ENCODE assay signal across 18 cellular contexts in the genomic region with DNA sequence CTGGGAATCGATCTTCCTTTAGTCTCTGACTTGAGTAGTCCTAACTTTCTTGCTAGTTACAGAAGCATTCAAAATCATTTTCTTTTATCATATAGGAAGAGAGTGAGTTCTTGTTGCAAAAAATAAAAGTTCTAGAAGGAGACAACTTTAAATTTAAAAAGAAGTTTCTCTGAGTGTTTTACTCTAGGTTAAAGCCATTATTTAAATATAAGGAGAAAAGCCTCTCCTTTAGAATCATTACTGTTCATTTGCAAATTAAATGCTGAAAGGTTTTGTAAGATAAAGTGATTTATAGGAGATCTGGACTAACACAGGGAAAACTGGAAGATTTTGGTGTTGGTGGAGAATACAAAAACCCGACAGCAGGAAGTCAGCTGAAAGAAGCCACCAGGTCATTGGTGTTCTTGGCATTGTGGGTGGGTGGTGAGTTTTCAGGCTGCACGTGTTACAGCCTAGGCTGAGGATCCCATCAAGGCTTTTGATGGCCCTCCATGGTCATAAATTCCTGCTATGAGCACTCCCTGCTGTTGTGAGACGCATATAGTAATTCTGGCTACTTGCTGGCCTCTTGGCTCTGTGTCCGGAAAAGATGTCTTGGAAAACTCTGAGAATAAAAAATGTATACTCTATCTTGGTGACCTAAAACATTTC.
DNase-seq lines count a peak whose midpoint lies in the region; ATAC-seq and TF ChIP-seq lines count a peak whose summit lies in the region.
"Had no signal": no experiment of that assay in that cellular context is flagged by ENCODE, and none has a peak within 500 bp of the region (broad histone marks: within the 10 kb centered on the region; RNA-seq: fewer than 3 reads in every experiment).

No MANE protein-coding gene starts in this region.

- peak overlapping the region; percentile 90 for H2BK12ac ChIP-seq in trophoblast cell (ENCODE audit: low read length)

- H2AK5ac ChIP-seq in trophoblast cell (ENCODE audit: low read length), result no peak overlapping the region

- H4K8ac ChIP-seq in trophoblast cell (ENCODE audit: low read depth, low read length), result peak overlapping the region; percentile 50

- H3K18ac ChIP-seq in trophoblast cell (ENCODE audit: low read length), result no peak overlapping the region

- H3K36me3 ChIP-seq in SJSA1, result no peaks in the 10 kb centered on the region
- H3K36me3 ChIP-seq in right atrium auricular region, result no peaks in the 10 kb centered on the region
- peaks cover 2 to 4% of the 10 kb centered on the region in 2 experiments for H3K36me3 ChIP-seq in trophoblast cell (ENCODE audit: control insufficient read depth in 1 of 2, insufficient read depth in 2 of 2, low read length in 2 of 2)

- POLR2A ChIA-PET in AG04450 (lab: Yijun Ruan, JAX), result interaction anchor here (3.3 kb wide), 1 partner anchor 13 kb away, joined by 34 read pairs; no protein-coding TSS in a partner anchor

- peak overlapping the region; percentile 26 for H2AFZ ChIP-seq in trophoblast cell (ENCODE audit: insufficient read depth, low read length, poor library complexity)

- H3K4me2 ChIP-seq in trophoblast cell (ENCODE audit: low read length), result no peak overlapping the region

- ATAC-seq in GM19463 (IDR thresholded peaks at IDR 0.05; ENCODE audit: unreplicated experiment), result no peak
- ATAC-seq: activated T-cell treated with anti-CD3 and anti-CD28 coated beads, Interleukin-2, amount 50 U/mL, for 4 hours; CD8-positive, alpha-beta T cell; stimulated activated naive CD8-positive, alpha-beta T cell treated with anti-CD3 and anti-CD28 coated beads, Interleukin-15, Interleukin-2, amounts not matched to agents 100 U/mL and 50 U/mL, for 24 hours had no signal

- H3K79me1 ChIP-seq in trophoblast cell (ENCODE audit: low read length), result peaks cover 4% of the 10 kb centered on the region

- H2BK120ac ChIP-seq in trophoblast cell (ENCODE audit: insufficient read depth, low read length, poor library complexity), result peak overlapping the region; percentile 90

- no peak overlapping the region for H3K23ac ChIP-seq in trophoblast cell (ENCODE audit: low read length)

- H3K14ac ChIP-seq in trophoblast cell (ENCODE audit: low read length), result no peak overlapping the region

- no peak overlapping the region for H3K4ac ChIP-seq in trophoblast cell (ENCODE audit: low read depth, low read length)

- TF ChIP-seq CTCF in AG04450 (IDR thresholded peaks at IDR 0.05; ENCODE audit: low read depth, low read length) (no peak), right atrium auricular region (IDR thresholded peaks at IDR 0.05) (no peak)

- no peak overlapping the region for H3K9ac ChIP-seq in trophoblast cell (ENCODE audit: low read length)

- no CpG with 5 or more reads among the region's 5 CpGs for WGBS in trophoblast cell (ENCODE audit: extremely low coverage, insufficient coverage, insufficient read length)

- H3K79me2 ChIP-seq in trophoblast cell (ENCODE audit: control insufficient read depth, insufficient read depth, low read length, poor library complexity), result no peaks in the 10 kb centered on the region

- no peak overlapping the region for H3K4me3 ChIP-seq in AG04450 (ENCODE audit: low read depth, low read length)
- no peak overlapping the region for H3K4me3 ChIP-seq in SJSA1
- no peak overlapping the region for H3K4me3 ChIP-seq in right atrium auricular region
- no peak overlapping the region for H3K4me3 ChIP-seq in trophoblast cell (ENCODE audit: low read depth, low read length)
- H3K4me3 ChIP-seq: body of pancreas had no signal

- H3K27ac ChIP-seq in AG04450 (ENCODE audit: low read depth, low read length), result peak overlapping the region; percentile 4
- H3K27ac ChIP-seq in SJSA1, result peak overlapping the region; percentile 42
- H3K27ac ChIP-seq in right atrium auricular region, result peak overlapping the region; percentile 71 to 82
- no peak overlapping the region for H3K27ac ChIP-seq in trophoblast cell (ENCODE audit: low read depth, low read length)

- peak overlapping the region; percentile 57 for H4K91ac ChIP-seq in trophoblast cell (ENCODE audit: low read depth, low read length)

- peak overlapping the region; percentile 78 for H2BK5ac ChIP-seq in trophoblast cell (ENCODE audit: low read depth, low read length, poor library complexity)

- CTCF ChIA-PET in AG04450 (lab: Charles Lee), result no interaction called here

- H3K4me1 ChIP-seq in SJSA1 (replicated peaks) (peaks cover 19% of the 10 kb centered on the region), right atrium auricular region (peaks cover 0 to 16% of the 10 kb centered on the region in 2 donors), trophoblast cell (ENCODE audit: control insufficient read depth in 1 of 2, insufficient read depth in 2 of 2, low read length in 2 of 2) (peaks cover 7% of the 10 kb centered on the region in 2 experiments)

- peaks cover 19% of the 10 kb centered on the region for H3K9me3 ChIP-seq in AG04450 (ENCODE audit: control insufficient read depth, insufficient read depth, low read length)
- H3K9me3 ChIP-seq in SJSA1 (replicated peaks), result peaks cover 3% of the 10 kb centered on the region; the same call in 1 of the 2 replicates
- peaks cover 0 to 32% of the 10 kb centered on the region in 2 donors for H3K9me3 ChIP-seq in right atrium auricular region
- peaks cover 5% of the 10 kb centered on the region for H3K9me3 ChIP-seq in trophoblast cell (ENCODE audit: insufficient read depth, low read depth, low read length)

- DNase-seq in AG04450 (ENCODE audit: low read depth, low spot score), result no peak
- DNase-seq in SJSA1 (ENCODE audit: low read depth in 1 of 2, low spot score in 2 of 2), result no peak
- DNase-seq in right atrium auricular region (ENCODE audit: low spot score), result no peak
- DNase-seq in trophoblast cell, result no peak
- DNase-seq in DMS 273 treated with DMSO at 0.1 percent for 48 hours (lab: John Stamatoyannopoulos, UW), result no peak
- DNase-seq in COLO668 (lab: John Stamatoyannopoulos, UW; ENCODE audit: unreplicated experiment), result no peak
- no peak for DNase-seq in DMS79 treated with DMSO at 0.1 percent for 48 hours (lab: John Stamatoyannopoulos, UW)
- DNase-seq: activated CD4-positive, alpha-beta T cell treated with anti-CD3 and anti-CD28 coated beads for 4 hours; activated CD8-positive, alpha-beta memory T cell treated with anti-CD3 and anti-CD28 coated beads for 24 hours; activated naive CD4-positive, alpha-beta T cell; activated T-cell treated with anti-CD3 and anti-CD28 coated beads, Interleukin-2, amount 50 U/mL, for 4 hours; body of pancreas; CD8-positive, alpha-beta T cell; effector CD8-positive, alpha-beta T cell; Karpas-422; NCI-H524; stimulated activated naive CD8-positive, alpha-beta T cell treated with anti-CD3 and anti-CD28 coated beads, Interleukin-15, Interleukin-2, amounts not matched to agents 100 U/mL and 50 U/mL, for 24 hours had no signal

- no peaks in the 10 kb centered on the region for H3K27me3 ChIP-seq in AG04450 (ENCODE audit: control insufficient read depth, insufficient read depth, low read length)
- no peaks in the 10 kb centered on the region for H3K27me3 ChIP-seq in SJSA1 (replicated peaks)
- no peaks in the 10 kb centered on the region for H3K27me3 ChIP-seq in right atrium auricular region
- no peaks in the 10 kb centered on the region for H3K27me3 ChIP-seq in trophoblast cell (ENCODE audit: insufficient read depth, low read length)
- H3K27me3 ChIP-seq: body of pancreas had no signal

- H4K12ac ChIP-seq in trophoblast cell (ENCODE audit: low read depth, low read length), result no peak overlapping the region
